ENCODE assay signal across 13 cellular contexts in genomic region chr2:75424936-75425619, GRCh38.
DNase-seq lines count a peak whose midpoint lies in the region; ATAC-seq, FAIRE-seq and TF ChIP-seq lines count a peak whose summit lies in the region.
"Had no signal": no experiment of that assay in that cellular context is flagged by ENCODE, and none has a peak within 500 bp of the region (broad histone marks: within the 10 kb centered on the region; RNA-seq: fewer than 3 reads in every experiment).

No MANE protein-coding gene starts in this region.

- H3K4me1 ChIP-seq in osteoblast (ENCODE audit: insufficient read depth, low read length) (peaks cover 6% of the 10 kb centered on the region), pancreas (peaks cover 0 to 4% (median 0%) of the 10 kb centered on the region in 3 donors)
- H3K4me1 ChIP-seq: stomach had no signal

- H3K9me3 ChIP-seq in osteoblast (ENCODE audit: low read depth, low read length) (no peaks in the 10 kb centered on the region), pancreas (no peaks in the 10 kb centered on the region)
- H3K9me3 ChIP-seq: stomach had no signal

- intact Hi-C loops in pancreas (cut with DNase I) = no loop called here

- TF ChIP-seq CTCF in GM12864 (IDR thresholded peaks at IDR 0.05; ENCODE audit: low read depth, low read length, missing control alignments) (peak; percentile 16), cardiac fibroblast (IDR thresholded peaks at IDR 0.05; ENCODE audit: low read depth, low read length) (no peak), osteoblast (IDR thresholded peaks at IDR 0.05; ENCODE audit: extremely low read depth, low read depth, low read length) (peak; percentile 47), pancreas (IDR thresholded peaks at IDR 0.05) (no peak)

- FAIRE-seq in RCC 7860 (lab: Jason Lieb, UNC) (no peak), pancreas (lab: Jason Lieb, UNC) (no peak)

- no peak overlapping the region for H3K27ac ChIP-seq in osteoblast (ENCODE audit: low read depth, low read length)
- H3K27ac ChIP-seq in pancreas = no peak overlapping the region
- H3K27ac ChIP-seq: KMS-11, stomach had no signal

- 74 to 79% methylated on average over 4 of the region's 4 CpGs for WGBS in pancreas, 2 donors

- no peak overlapping the region for H3K4me2 ChIP-seq in osteoblast (ENCODE audit: insufficient read depth, low read length)
- H3K4me2 ChIP-seq: KMS-11 had no signal

- no peak overlapping the region for H2AFZ ChIP-seq in osteoblast (ENCODE audit: low read length)

- no peaks in the 10 kb centered on the region for H3K79me2 ChIP-seq in osteoblast (ENCODE audit: insufficient read depth, low read length)

- ATAC-seq in HG03442 (IDR thresholded peaks at IDR 0.05; ENCODE audit: unreplicated experiment) (no peak), pancreas (no peak), GM21390 (IDR thresholded peaks at IDR 0.05; ENCODE audit: unreplicated experiment) (no peak)
- ATAC-seq: left cardiac atrium had no signal

- H3K4me3 ChIP-seq in GM12864 (ENCODE audit: low read depth, low read length) = no peak overlapping the region
- no peak overlapping the region for H3K4me3 ChIP-seq in cardiac fibroblast (replicated peaks in 1 of 2; ENCODE audit: low read depth in 2 of 2, low read length in 2 of 2)
- H3K4me3 ChIP-seq in osteoblast (ENCODE audit: insufficient read depth, low read length) = no peak overlapping the region
- no peak overlapping the region for H3K4me3 ChIP-seq in pancreas
- H3K4me3 ChIP-seq: stomach had no signal

- no peaks in the 10 kb centered on the region for H4K20me1 ChIP-seq in osteoblast (ENCODE audit: insufficient read depth, low read length)

- no peaks in the 10 kb centered on the region for H3K36me3 ChIP-seq in osteoblast (ENCODE audit: insufficient read depth, low read length)
- no peaks in the 10 kb centered on the region for H3K36me3 ChIP-seq in pancreas
- H3K36me3 ChIP-seq: stomach had no signal

- H3K27me3 ChIP-seq in osteoblast (ENCODE audit: insufficient read depth, low read length) (peaks cover 28% of the 10 kb centered on the region), pancreas (no peaks in the 10 kb centered on the region)
- H3K27me3 ChIP-seq: stomach had no signal

- DNase-seq in GM12864 (ENCODE audit: low read depth) (no peak), LHCN-M2 (ENCODE audit: low read depth) (peak; percentile 1), cardiac fibroblast (ENCODE audit: low read depth in 2 of 2) (peak; percentile 7 to 20), osteoblast (ENCODE audit: insufficient read length, low spot score, missing footprints) (peak; percentile 13), RCC 7860 (ENCODE audit: low spot score) (no peak), pancreas (no peak)
- DNase-seq: activated CD4-positive, alpha-beta T cell treated with anti-CD3 and anti-CD28 coated beads for 1 hour; left cardiac atrium; SHP77 treated with DMSO at 0.1 percent for 48 hours; stomach had no signal

Comparison
In these comparisons a context has a peak if more than half of its experiments do, and no peak if none do; other contexts are left out.
1. DNase-seq: peak in LHCN-M2 (single experiment), cardiac fibroblast (2 of 2) and osteoblast (single experiment); none in GM12864 (single experiment), RCC 7860 (single experiment) and pancreas (0 of 6).
2. CTCF ChIP-seq: peak in GM12864 (single experiment) and osteoblast (single experiment); none in cardiac fibroblast (single experiment) and pancreas (0 of 4).